ENCODE assay signal across 13 cellular contexts in the genomic region with DNA sequence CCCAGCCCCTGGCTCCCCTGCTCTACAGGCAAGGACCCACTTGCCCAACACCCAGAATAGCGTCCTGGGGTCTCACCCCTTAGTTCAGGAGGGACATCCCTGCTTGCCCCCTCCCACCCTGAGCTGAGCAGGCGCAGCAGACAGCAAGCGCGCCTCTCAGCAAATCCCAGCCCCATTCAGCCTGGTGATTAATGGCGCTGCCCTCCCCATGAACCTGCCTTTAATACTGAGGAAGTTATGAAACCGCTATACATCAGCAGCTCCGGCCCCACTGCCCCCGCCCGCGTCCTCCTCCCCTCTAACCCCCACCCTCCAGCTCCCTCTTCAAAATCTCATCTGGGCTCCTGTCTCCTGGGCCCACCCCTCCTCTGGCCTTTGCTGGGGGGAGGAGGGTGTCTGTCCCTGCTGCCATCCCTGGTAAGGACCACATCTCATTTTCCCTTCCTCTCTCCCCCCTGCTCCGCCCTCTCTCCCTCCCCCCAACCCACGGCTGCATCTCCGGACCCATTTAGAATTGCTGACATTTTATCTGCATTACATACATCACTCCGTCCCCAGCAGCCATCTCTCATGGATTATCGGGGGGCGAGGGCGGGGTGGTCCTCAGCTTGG. TPM values are rescaled to one million over a fixed set of nuclear protein-coding genes. Genes with fewer than 3 reads are reported as not detected.
A peak's percentile ranks its signal among the peaks of the same experiment; 100 is the strongest.
DNase-seq lines count a peak whose midpoint lies in the region; ATAC-seq, FAIRE-seq and TF ChIP-seq lines count a peak whose summit lies in the region.
"Had no signal": no experiment of that assay in that cellular context is flagged by ENCODE, and none has a peak within 500 bp of the region (broad histone marks: within the 10 kb centered on the region; RNA-seq: fewer than 3 reads in every experiment).

No MANE protein-coding gene starts in this region.

- no peaks in the 10 kb centered on the region for H3K79me1 ChIP-seq in neuronal stem cell (ENCODE audit: low read depth, low read length)

- TF ChIP-seq RAD21 in K562 (CRISPR knock-in tag; conservative IDR thresholded peaks at IDR 0.05 in 1 of 2, IDR thresholded peaks at IDR 0.05 in 1 of 2): no peak

- H2BK12ac ChIP-seq in neuronal stem cell (ENCODE audit: low read length): no peak overlapping the region

- CTCF ChIA-PET in K562 (lab: Yijun Ruan, JAX; ENCODE audit: low intra/inter-chr PET ratio): no interaction called here

- in situ Hi-C loops in K562 (cut with MboI): loop anchor here (10.0 kb wide), 1 partner anchor 171 kb away; a partner anchor contains a TSS

- H4K20me1 ChIP-seq in K562 (replicated peaks; ENCODE audit: control insufficient read depth, insufficient read depth, low read length): no peaks in the 10 kb centered on the region

- H2BK5ac ChIP-seq in neuronal stem cell (ENCODE audit: low read length): no peak overlapping the region

- H3K79me2 ChIP-seq in K562 (ENCODE audit: control insufficient read depth, insufficient read depth, low read length): no peaks in the 10 kb centered on the region

- no peak overlapping the region for H3K4ac ChIP-seq in neuronal stem cell (ENCODE audit: low read length)

- H3K9me1 ChIP-seq in K562 (ENCODE audit: control insufficient read depth, insufficient read depth, low read length): no peaks in the 10 kb centered on the region

- no peak overlapping the region for H3K14ac ChIP-seq in neuronal stem cell (ENCODE audit: low read length)

- intact Hi-C loops in K562 (cut with micrococcal nuclease) (no loop called here), kidney (cut with DNase I) (loop anchor here (5.0 kb wide), 1 partner anchor 184 kb away; no protein-coding TSS in a partner anchor)

- peak overlapping the region; percentile 17 for H4K8ac ChIP-seq in neuronal stem cell (ENCODE audit: low read depth, low read length)

- H2AFZ ChIP-seq in K562 (ENCODE audit: low read depth, low read length) (peak overlapping the region; percentile 86), neuronal stem cell (ENCODE audit: low read length) (no peak overlapping the region)

- POLR2A ChIA-PET in K562 (lab: Yijun Ruan, JAX): interaction anchor here (0.9 to 1.9 kb wide), 5 partner anchors 9 to 212 kb away, joined by 3 to 7 read pairs (median 4); no protein-coding TSS in a partner anchor

- H2BK15ac ChIP-seq in neuronal stem cell (ENCODE audit: low read length): no peak overlapping the region

- no peak overlapping the region for H4K91ac ChIP-seq in neuronal stem cell (ENCODE audit: low read depth, low read length, poor library complexity)

- DNase-seq in ELR (ENCODE audit: low read depth): peak; percentile 82
- DNase-seq in NCI-H69 (lab: John Stamatoyannopoulos, UW): peak; percentile 72
- DNase-seq in K562 (ENCODE audit: extremely low read depth in 1 of 4, low spot score in 3 of 4): peak; percentile 49 to 77 (median 62)
- DNase-seq in neuronal stem cell (ENCODE audit: low spot score): no peak
- DNase-seq in HuH-7.5 (ENCODE audit: low spot score): no peak
- no peak for DNase-seq in kidney
- no peak for DNase-seq in germinal center (ENCODE audit: low spot score)
- DNase-seq: activated T-cell treated with anti-CD3 and anti-CD28 coated beads for 4 hours; effector CD8-positive, alpha-beta T cell; GDM1; left colon; stimulated activated CD4-positive, alpha-beta T cell treated with anti-CD3 and anti-CD28 coated beads, Interleukin-4, amount 100 ng/mL, for 4 hours had no signal

- H3K36me3 ChIP-seq in K562 (ENCODE audit: control insufficient read depth, insufficient read depth, low read length) (no peaks in the 10 kb centered on the region), neuronal stem cell (replicated peaks in 1 of 2; ENCODE audit: control insufficient read depth in 2 of 2, insufficient read depth in 2 of 2, low read length in 2 of 2) (no peaks in the 10 kb centered on the region), kidney (ENCODE audit: control insufficient read depth in 1 of 2, insufficient read depth in 2 of 2, low read length in 2 of 2) (no peaks in the 10 kb centered on the region)

- BruUV-seq in K562 (replicated peaks; lab: Mats Ljungman, UMichigan): no TSS peak

- H3K4me2 ChIP-seq in K562 (ENCODE audit: insufficient read depth, low read length) (peak overlapping the region; percentile 51), neuronal stem cell (ENCODE audit: insufficient read depth, low read length, poor library complexity, severe bottlenecking) (no peak overlapping the region)

- WGBS in K562 (ENCODE audit: insufficient coverage, low coverage, missing lambda C conversion rate): 2% methylated on average over 10 of the region's 17 CpGs
- no CpG with 5 or more reads among the region's 17 CpGs for WGBS in neuronal stem cell (ENCODE audit: extremely low coverage in 2 of 2, insufficient read length in 2 of 2, insufficient replicate concordance in 1 of 2), 2 donors

- H3K23ac ChIP-seq in neuronal stem cell (ENCODE audit: low read depth, low read length, poor library complexity): no peak overlapping the region

- H3K9me3 ChIP-seq in K562 (replicated peaks; ENCODE audit: control insufficient read depth, insufficient read depth, low read depth, low read length) (no peaks in the 10 kb centered on the region), neuronal stem cell (replicated peaks in 1 of 2; ENCODE audit: control insufficient read depth in 2 of 2, insufficient read depth in 1 of 2, low read depth in 1 of 2, low read length in 2 of 2) (no peaks in the 10 kb centered on the region), kidney (ENCODE audit: control insufficient read depth in 1 of 2, low read length in 2 of 2) (no peaks in the 10 kb centered on the region)

- H3K18ac ChIP-seq in neuronal stem cell (ENCODE audit: low read length): peak overlapping the region; percentile 63

- peak; percentile 79 for ATAC-seq in K562
- no peak for ATAC-seq in HG02938 (IDR thresholded peaks at IDR 0.05; ENCODE audit: unreplicated experiment)
- ATAC-seq: left colon had no signal

- TF ChIP-seq CTCF in K562 (IDR thresholded peaks at IDR 0.05 in 2 of 3, conservative IDR thresholded peaks at IDR 0.05 in 1 of 3; ENCODE audit: insufficient read depth in 2 of 3, low read depth in 1 of 3, low read length in 3 of 3): no peak
- TF ChIP-seq CTCF in kidney (IDR thresholded peaks at IDR 0.05; ENCODE audit: borderline replicate concordance, extremely low read depth, insufficient read depth): no peak

- H3K9ac ChIP-seq in K562 (ENCODE audit: insufficient read depth in 1 of 2, low read depth in 2 of 2, low read length in 2 of 2): peak overlapping the region in 1 of 2 experiments; percentile 84; a peak in 2 of 4 replicates
- no peak overlapping the region for H3K9ac ChIP-seq in neuronal stem cell (ENCODE audit: low read depth, low read length, poor library complexity)
- H3K9ac ChIP-seq in kidney (ENCODE audit: low read length in 2 of 2): no peak overlapping the region

- H3K4me3 ChIP-seq in K562 (no peak overlapping the region; the same call in 1 of the 2 replicates), neuronal stem cell (ENCODE audit: low read length in 2 of 2) (no peak overlapping the region), kidney (ENCODE audit: low read length in 2 of 2) (no peak overlapping the region)

- H2BK120ac ChIP-seq in neuronal stem cell (ENCODE audit: low read depth, low read length): no peak overlapping the region

- no peak for TF ChIP-seq POLR2A in K562 (conservative IDR thresholded peaks at IDR 0.05)

- H3K27me3 ChIP-seq in K562 (ENCODE audit: control insufficient read depth in 2 of 2, insufficient read depth in 2 of 2, low read length in 2 of 2): no peaks in the 10 kb centered on the region
- H3K27me3 ChIP-seq in neuronal stem cell (ENCODE audit: control insufficient read depth in 3 of 3, insufficient read depth in 3 of 3, low read depth in 1 of 3, low read length in 3 of 3): peaks cover 0 to 78% (median 55%) of the 10 kb centered on the region in 3 experiments

- no peak overlapping the region for H2AK5ac ChIP-seq in neuronal stem cell (ENCODE audit: low read depth, low read length)

- FAIRE-seq in K562 (lab: Jason Lieb, UNC): no peak
- no peak for FAIRE-seq in kidney (lab: Jason Lieb, UNC)

- H3K4me1 ChIP-seq in K562 (replicated peaks in 1 of 2; ENCODE audit: control insufficient read depth in 2 of 2, insufficient read depth in 2 of 2, low read length in 2 of 2) (peaks cover 39 to 45% of the 10 kb centered on the region in 2 experiments), neuronal stem cell (ENCODE audit: control insufficient read depth in 2 of 2, insufficient read depth in 1 of 2, low read depth in 1 of 2, low read length in 2 of 2) (no peaks in the 10 kb centered on the region), kidney (ENCODE audit: control insufficient read depth in 1 of 2, insufficient read depth in 1 of 2, low read depth in 1 of 2, low read length in 2 of 2) (peaks cover under 1 to 13% of the 10 kb centered on the region in 2 donors)

- no peak for TF ChIP-seq EP300 in K562 (IDR thresholded peaks at IDR 0.05; ENCODE audit: low read length)

- H3K27ac ChIP-seq in K562 (ENCODE audit: extremely low read depth, low read depth, low read length) (peak overlapping the region; percentile 24; the same call in 1 of the 3 replicates), neuronal stem cell (replicated peaks; ENCODE audit: low read length) (no peak overlapping the region), kidney (ENCODE audit: low read depth in 2 of 2, low read length in 2 of 2) (peak overlapping the region in 1 of 2 donors; percentile 15)

TF ChIP-seq in K562, 482 proteins besides CTCF, POLR2A, EP300 and RAD21 (continues in another document):
- no peak for TF ChIP-seq POLR3A (IDR thresholded peaks at IDR 0.05; ENCODE audit: borderline replicate concordance, extremely low read depth, insufficient read depth, insufficient read length)

RNA-seq across cellular contexts. Expression of a gene that starts 7.1 kb away (rescaled TPM):
- 77.0 and 130 TPM in 2 replicates for total RNA-seq in K562 (2011; cell fraction: chromatin; rRNA removed; ENCODE audit: low replicate concordance)
- 72.5 and 74.4 TPM in 2 replicates for total RNA-seq in K562 (2011; cell fraction: nucleolus; rRNA removed)
- total RNA-seq in K562 (2011; cell fraction: nucleoplasm; rRNA removed): 82.6 and 125 TPM in 2 replicates
- 56.4 and 76.2 TPM in 2 replicates for total RNA-seq in K562 (2014; rRNA removed)
- total RNA-seq in K562 (2014; rRNA removed; fragmentation: Illumina TruSeq; extraction: Trizol): 29.7 and 38.1 TPM in 2 replicates
- total RNA-seq in K562 (2015; rRNA removed; fragmentation: Illumina TruSeq; extraction: Trizol): 42.5 and 48.4 TPM in 2 replicates
- total RNA-seq in K562 (2021): 39.4 and 42.4 TPM in 2 replicates
- polyA plus RNA-seq in K562 (2011; rRNA removed): 46.7 and 52.4 TPM in 2 replicates
- 63.4 and 94.3 TPM in 2 replicates for polyA plus RNA-seq in K562 (2011; cell fraction: cytosol; rRNA removed)
- 52.4 and 68.5 TPM in 2 replicates for polyA plus RNA-seq in K562 (2011; cell fraction: nucleus; rRNA removed)
- polyA plus RNA-seq in K562 (2012): 46.0 and 46.7 TPM in 2 replicates
- polyA plus RNA-seq in K562 (2014; fragmentation: Illumina TruSeq; extraction: Trizol): 49.8 and 55.3 TPM in 2 replicates
- 100 to 1,000 TPM; 106 to 117 TPM for polyA plus RNA-seq in K562 (2014; fragmentation: Nextera tagmentation; extraction: Ambion mirVana)
- polyA plus RNA-seq in K562 (2014; rRNA removed): 56.6 and 84.5 TPM in 2 replicates
- 28.5 and 29.1 TPM in 2 replicates for polyA minus RNA-seq in K562 (2011; rRNA and poly(A)+ RNA removed)
- 15.2 and 20.5 TPM in 2 replicates for polyA minus RNA-seq in K562 (2011; cell fraction: cytosol; rRNA and poly(A)+ RNA removed)
- 27.1 and 36.1 TPM in 2 replicates for polyA minus RNA-seq in K562 (2011; cell fraction: nucleus; rRNA and poly(A)+ RNA removed)
- 18.0 TPM for polyA plus RNA-seq in neuronal stem cell (2013, experiment 1 of 2)
- 16.7 TPM for polyA plus RNA-seq in neuronal stem cell (2013, experiment 2 of 2)
- 27.6 TPM for total RNA-seq in kidney
- 68.3 TPM for polyA plus RNA-seq in kidney (ENCODE audit: insufficient read depth, low read depth, low replicate concordance)

Comparison
In these comparisons a context has a peak if more than half of its experiments do, and no peak if none do; other contexts are left out.
1. DNase-seq: peak in ELR (single experiment), NCI-H69 (single experiment) and K562 (4 of 4); none in neuronal stem cell (single experiment), HuH-7.5 (single experiment), kidney (single experiment) and germinal center (single experiment).